In genomic region chr7:87199700-87200450, GRCh38 we compare ENCODE assay signal across 16 cellular contexts. TPM values are rescaled to one million over a fixed set of nuclear protein-coding genes. Genes with fewer than 3 reads are reported as not detected.
A peak's percentile ranks its signal among the peaks of the same experiment; 100 is the strongest.
DNase-seq lines count a peak whose midpoint lies in the region; ATAC-seq, FAIRE-seq and TF ChIP-seq lines count a peak whose summit lies in the region.
"Had no signal": no experiment of that assay in that cellular context is flagged by ENCODE, and none has a peak within 500 bp of the region (broad histone marks: within the 10 kb centered on the region; RNA-seq: fewer than 3 reads in every experiment).

No MANE protein-coding gene starts in this region.

- no peak for ATAC-seq in stimulated activated naive CD8-positive, alpha-beta T cell treated with anti-CD3 and anti-CD28 coated beads, Interleukin-15, Interleukin-2, amounts not matched to agents 100 U/mL and 50 U/mL, for 24 hours
- ATAC-seq in right lobe of liver, result peak in 3 of 4 donors; percentile 23 to 41 (median 29)

- H2AFZ ChIP-seq in astrocyte (ENCODE audit: low read depth, low read length) (no peak overlapping the region), smooth muscle cell (ENCODE audit: low read depth) (no peak overlapping the region)

- H3K27ac ChIP-seq in astrocyte (ENCODE audit: low read depth, low read length) (no peak overlapping the region), right lobe of liver (no peak overlapping the region), smooth muscle cell (ENCODE audit: low read depth) (no peak overlapping the region)
- H3K27ac ChIP-seq: ovary, suprapubic skin, VCaP had no signal

- peaks cover 13% of the 10 kb centered on the region for H3K9me3 Mint-ChIP-seq in stimulated activated naive CD8-positive, alpha-beta T cell treated with anti-CD3 and anti-CD28 coated beads, Interleukin-15, Interleukin-2, amounts not matched to agents 100 ng/mL and 50 ng/mL, for 24 hours
- peaks cover 9% of the 10 kb centered on the region for H3K9me3 Mint-ChIP-seq in astrocyte (ENCODE audit: unreplicated experiment)

- H3K4me3 ChIP-seq in astrocyte (ENCODE audit: insufficient read depth, low read depth, low read length) (no peak overlapping the region), right lobe of liver (no peak overlapping the region), smooth muscle cell (no peak overlapping the region)
- H3K4me3 ChIP-seq: HAP-1, ovary, suprapubic skin had no signal

- H3K36me3 Mint-ChIP-seq in stimulated activated naive CD8-positive, alpha-beta T cell treated with anti-CD3 and anti-CD28 coated beads, Interleukin-15, Interleukin-2, amounts not matched to agents 100 ng/mL and 50 ng/mL, for 24 hours (ENCODE audit: low read depth), result peaks cover 96% of the 10 kb centered on the region
- H3K36me3 Mint-ChIP-seq in astrocyte (ENCODE audit: low read depth, unreplicated experiment), result peaks cover 23% of the 10 kb centered on the region

- peaks cover 56% of the 10 kb centered on the region for H3K79me2 ChIP-seq in astrocyte (ENCODE audit: insufficient read depth, low read length)
- H3K79me2 ChIP-seq in smooth muscle cell (ENCODE audit: low read depth), result peaks cover 47% of the 10 kb centered on the region

- WGBS in right lobe of liver (ENCODE audit: insufficient coverage, low coverage, low lambda C conversion rate, missing lambda C conversion rate), result 70% methylated on average over 6 of the region's 6 CpGs
- WGBS in smooth muscle cell (ENCODE audit: low lambda C conversion rate), result 94% methylated on average over 6 of the region's 6 CpGs

- H3K4me2 ChIP-seq in astrocyte (ENCODE audit: low read length) (no peak overlapping the region), smooth muscle cell (no peak overlapping the region)

- intact Hi-C loops in right lobe of liver (cut with DNase I), result no loop called here

- TF ChIP-seq POLR2A in right lobe of liver (IDR thresholded peaks at IDR 0.05), result no peak

- peaks cover 20% of the 10 kb centered on the region for H3F3A ChIP-seq in smooth muscle cell (ENCODE audit: low read depth)

- H3K27me3 ChIP-seq in astrocyte (ENCODE audit: insufficient read depth, low read length) (no peaks in the 10 kb centered on the region), right lobe of liver (no peaks in the 10 kb centered on the region), smooth muscle cell (ENCODE audit: low read depth) (no peaks in the 10 kb centered on the region)
- H3K27me3 ChIP-seq: ovary, suprapubic skin had no signal

- H3K27me3 Mint-ChIP-seq in stimulated activated naive CD8-positive, alpha-beta T cell treated with anti-CD3 and anti-CD28 coated beads, Interleukin-15, Interleukin-2, amounts not matched to agents 100 ng/mL and 50 ng/mL, for 24 hours, result no peaks in the 10 kb centered on the region
- no peaks in the 10 kb centered on the region for H3K27me3 Mint-ChIP-seq in astrocyte (ENCODE audit: low read depth, unreplicated experiment)

- H3K4me1 ChIP-seq in astrocyte (ENCODE audit: insufficient read depth, low read length), result no peaks in the 10 kb centered on the region
- H3K4me1 ChIP-seq in right lobe of liver, result no peaks in the 10 kb centered on the region
- peaks cover 6% of the 10 kb centered on the region for H3K4me1 ChIP-seq in smooth muscle cell (ENCODE audit: low read depth)
- H3K4me1 ChIP-seq: HAP-1 had no signal

- TF ChIP-seq CTCF in astrocyte (IDR thresholded peaks at IDR 0.05; ENCODE audit: insufficient read depth, low read depth, low read length) (no peak), right lobe of liver (IDR thresholded peaks at IDR 0.05) (no peak), smooth muscle cell (IDR thresholded peaks at IDR 0.05; ENCODE audit: borderline replicate concordance, insufficient read depth, poor library complexity, severe bottlenecking) (no peak)

- H3K36me3 ChIP-seq in astrocyte (ENCODE audit: insufficient read depth, low read length) (peaks cover 55% of the 10 kb centered on the region), right lobe of liver (peaks cover 0 to 24% (median 20%) of the 10 kb centered on the region in 4 donors), smooth muscle cell (ENCODE audit: low read depth) (peaks cover 28% of the 10 kb centered on the region)
- H3K36me3 ChIP-seq: ovary had no signal

- H3K9me3 ChIP-seq in astrocyte (ENCODE audit: insufficient read depth, low read depth, low read length), result peaks cover 3% of the 10 kb centered on the region
- no peaks in the 10 kb centered on the region for H3K9me3 ChIP-seq in right lobe of liver
- H3K9me3 ChIP-seq in smooth muscle cell (replicated peaks; ENCODE audit: low read depth), result peaks cover 4% of the 10 kb centered on the region
- H3K9me3 ChIP-seq: ovary had no signal

- H3K27ac Mint-ChIP-seq in stimulated activated naive CD8-positive, alpha-beta T cell treated with anti-CD3 and anti-CD28 coated beads, Interleukin-15, Interleukin-2, amounts not matched to agents 100 ng/mL and 50 ng/mL, for 24 hours, result peak overlapping the region; percentile 77
- peak overlapping the region; percentile 60 for H3K27ac Mint-ChIP-seq in astrocyte (ENCODE audit: unreplicated experiment)

- peaks cover 73% of the 10 kb centered on the region for H3K4me1 Mint-ChIP-seq in stimulated activated naive CD8-positive, alpha-beta T cell treated with anti-CD3 and anti-CD28 coated beads, Interleukin-15, Interleukin-2, amounts not matched to agents 100 ng/mL and 50 ng/mL, for 24 hours (ENCODE audit: low read depth)
- H3K4me1 Mint-ChIP-seq in astrocyte (ENCODE audit: low read depth, unreplicated experiment), result peaks cover 4% of the 10 kb centered on the region

- H3K9ac ChIP-seq in astrocyte (ENCODE audit: low read length) (no peak overlapping the region), smooth muscle cell (ENCODE audit: low read depth) (no peak overlapping the region)

- H4K20me1 ChIP-seq in astrocyte (ENCODE audit: insufficient read depth, low read length) (peaks cover 44% of the 10 kb centered on the region), smooth muscle cell (ENCODE audit: low read depth) (peaks cover 4% of the 10 kb centered on the region)

- no peak for DNase-seq in stimulated activated naive CD8-positive, alpha-beta T cell treated with anti-CD3 and anti-CD28 coated beads, Interleukin-15, Interleukin-2, amounts not matched to agents 100 U/mL and 50 U/mL, for 24 hours
- DNase-seq in astrocyte (ENCODE audit: low read depth) (no peak), right lobe of liver (no peak), amygdala (lab: John Stamatoyannopoulos, UW) (no peak), NCI-H2029 (lab: John Stamatoyannopoulos, UW) (no peak), smooth muscle cell (lab: John Stamatoyannopoulos, UW; ENCODE audit: unreplicated experiment) (no peak), NCI-H1048 (lab: John Stamatoyannopoulos, UW) (no peak)
- DNase-seq: effector CD4-positive, alpha-beta T cell; IMR-90; NCI-H345; ovary; stimulated activated CD4-positive, alpha-beta T cell treated with anti-CD3 and anti-CD28 coated beads, Interleukin-12 subunit alpha, Interleukin-12 subunit beta, amount 100 ng/mL, for 4 hours had no signal

- FAIRE-seq in astrocyte (lab: Jason Lieb, UNC), result no peak

- no peak overlapping the region for H3K4me3 Mint-ChIP-seq in stimulated activated naive CD8-positive, alpha-beta T cell treated with anti-CD3 and anti-CD28 coated beads, Interleukin-15, Interleukin-2, amounts not matched to agents 100 ng/mL and 50 ng/mL, for 24 hours
- no peak overlapping the region for H3K4me3 Mint-ChIP-seq in astrocyte (ENCODE audit: unreplicated experiment)

RNA-seq across cellular contexts. Expression of gene TMEM243, which starts 19.7 kb away (rescaled TPM):
- 25.4 and 28.3 TPM in 2 replicates for total RNA-seq in astrocyte
- total RNA-seq in right lobe of liver, result 1 to 10 TPM; 2.0 to 5.1 (median 4.3) TPM
- 32.7 and 63.0 TPM in 2 replicates for total RNA-seq in smooth muscle cell
- 43.7 and 44.3 TPM in 2 replicates for polyA plus RNA-seq in smooth muscle cell

RNA-seq across cellular contexts. Expression of gene DMTF1, which starts 47.6 kb away (rescaled TPM):
- total RNA-seq in astrocyte (77.3 and 89.2 TPM in 2 replicates), right lobe of liver (10 to 100 TPM; 16.7 to 28.1 (median 22.2) TPM), smooth muscle cell (107 and 109 TPM in 2 replicates)
- polyA plus RNA-seq in smooth muscle cell, result 31.7 and 43.6 TPM in 2 replicates
